Comparison of ENCODE assay signal across 9 cellular contexts in genomic region chr19:40596608-40597328, GRCh38. TPM values are rescaled to one million over a fixed set of nuclear protein-coding genes. Genes with fewer than 3 reads are reported as not detected.
A peak's percentile ranks its signal among the peaks of the same experiment; 100 is the strongest.
DNase-seq lines count a peak whose midpoint lies in the region; ATAC-seq and TF ChIP-seq lines count a peak whose summit lies in the region.
"Had no signal": no experiment of that assay in that cellular context is flagged by ENCODE, and none has a peak within 500 bp of the region (broad histone marks: within the 10 kb centered on the region; RNA-seq: fewer than 3 reads in every experiment).

No MANE protein-coding gene starts in this region.

- H3K4me3 ChIP-seq in BLaER1 = 0 out of 2 replicates have a peak overlapping the region, but pooled peaks have one; percentile 39
- H3K4me3 ChIP-seq in breast epithelium = peak overlapping the region in 2 of 3 donors; percentile 25 to 54

- ATAC-seq in GM18858 (IDR thresholded peaks at IDR 0.05; ENCODE audit: unreplicated experiment) (no peak), GM19463 (IDR thresholded peaks at IDR 0.05; ENCODE audit: unreplicated experiment) (no peak)
- no peak for ATAC-seq in effector memory CD8-positive, alpha-beta T cell (replicated peaks)

- H4K20me1 ChIP-seq in BLaER1 = no peaks in the 10 kb centered on the region

- peak overlapping the region; percentile 100 for H3K4me2 ChIP-seq in BLaER1

- intact Hi-C loops in breast epithelium (cut with DNase I; ENCODE audit: low total_unique reads) = no loop called here

- H3K9ac ChIP-seq in BLaER1 = no peak overlapping the region

- peak overlapping the region in 1 of 2 donors; percentile 23 for H3K4me3 Mint-ChIP-seq in effector memory CD8-positive, alpha-beta T cell

- peaks cover 65% of the 10 kb centered on the region for H3K4me1 ChIP-seq in BLaER1
- peaks cover 1 to 9% of the 10 kb centered on the region in 2 donors for H3K4me1 ChIP-seq in breast epithelium

- no peak overlapping the region for H3K27ac ChIP-seq in BLaER1
- no peak overlapping the region for H3K27ac ChIP-seq in breast epithelium

- H3K36me3 ChIP-seq in BLaER1 = no peaks in the 10 kb centered on the region
- no peaks in the 10 kb centered on the region for H3K36me3 ChIP-seq in breast epithelium

- peaks cover 25 to 55% of the 10 kb centered on the region in 2 donors for H3K27me3 Mint-ChIP-seq in effector memory CD8-positive, alpha-beta T cell

- no peak overlapping the region for H3K27ac Mint-ChIP-seq in effector memory CD8-positive, alpha-beta T cell
- H3K27ac Mint-ChIP-seq: stimulated activated naive CD8-positive, alpha-beta T cell treated with anti-CD3 and anti-CD28 coated beads, Interleukin-15, Interleukin-2, amounts not matched to agents 100 ng/mL and 50 ng/mL, for 24 hours had no signal

- peaks cover 3% of the 10 kb centered on the region for H3K36me3 Mint-ChIP-seq in effector memory CD8-positive, alpha-beta T cell (ENCODE audit: insufficient read depth)

- H3K9me3 ChIP-seq in BLaER1 (no peaks in the 10 kb centered on the region), breast epithelium (no peaks in the 10 kb centered on the region)

- H3K4me1 Mint-ChIP-seq in effector memory CD8-positive, alpha-beta T cell (ENCODE audit: low read depth in 2 of 2) = peaks cover 32 to 33% of the 10 kb centered on the region in 2 donors

- DNase-seq in HuH-7.5 (ENCODE audit: low spot score) (peak; percentile 78), breast epithelium (ENCODE audit: low spot score in 2 of 2) (no peak), lung microvascular endothelial cell (ENCODE audit: low read depth in 2 of 2) (peak; percentile 54 to 82), RKO (ENCODE audit: low spot score) (no peak)
- no peak for DNase-seq in effector memory CD8-positive, alpha-beta T cell

- H3K27me3 ChIP-seq in BLaER1 (peaks cover 26% of the 10 kb centered on the region), breast epithelium (peaks cover 0 to 28% of the 10 kb centered on the region in 2 donors)

- no peak for TF ChIP-seq CTCF in breast epithelium (IDR thresholded peaks at IDR 0.05)

- H3K9me3 Mint-ChIP-seq in effector memory CD8-positive, alpha-beta T cell = no peaks in the 10 kb centered on the region
- H3K9me3 Mint-ChIP-seq: stimulated activated naive CD8-positive, alpha-beta T cell treated with anti-CD3 and anti-CD28 coated beads, Interleukin-15, Interleukin-2, amounts not matched to agents 100 ng/mL and 50 ng/mL, for 24 hours had no signal

- no peak for TF ChIP-seq POLR2A in breast epithelium (IDR thresholded peaks at IDR 0.05)

RNA-seq across cellular contexts. Expression of gene LTBP4, which starts 4.4 kb away (rescaled TPM):
- total RNA-seq in breast epithelium = 100 to 1,000 TPM in 1 of 3 donors, 10 to 100 TPM in 2; 52.7 to 130 (median 89.1) TPM
- 13.7 and 54.4 TPM in 2 replicates for total RNA-seq in lung microvascular endothelial cell

RNA-seq across cellular contexts. Expression of gene SHKBP1, which starts 20.1 kb away (rescaled TPM):
- total RNA-seq in breast epithelium (10 to 100 TPM; 25.8 to 42.9 (median 34.1) TPM), lung microvascular endothelial cell (25.1 and 28.2 TPM in 2 replicates)

Comparison
In these comparisons a context has a peak if more than half of its experiments do, and no peak if none do; other contexts are left out.
1. DNase-seq: peak in HuH-7.5 (single experiment) and lung microvascular endothelial cell (2 of 2); none in breast epithelium (0 of 2), RKO (single experiment) and effector memory CD8-positive, alpha-beta T cell (0 of 3).